Comparison of ENCODE assay signal across 1 cellular context in genomic region chr3:23202921-23203650, GRCh38.
TF ChIP-seq lines count a peak whose summit lies in the region.

Gene UBE2E2, plus strand, starts transcription at chr3:23203327.

TF ChIP-seq in K562, 482 proteins besides CTCF, POLR2A, EP300 and RAD21 (continued from another document and continues in another):
- TF ChIP-seq NUFIP1 (IDR thresholded peaks at IDR 0.05; ENCODE audit: partially characterized antibody) (no peak), ZKSCAN8 (CRISPR knock-in tag; IDR thresholded peaks at IDR 0.05) (no peak), HINFP (tag; conservative IDR thresholded peaks at IDR 0.05; ENCODE audit: low read depth) (no peak), CREB3L1 (IDR thresholded peaks at IDR 0.05; ENCODE audit: borderline replicate concordance, low read depth) (0 out of 2 replicates have a peak, but pooled peaks have one; percentile 26), ZNF699 (CRISPR knock-in tag; IDR thresholded peaks at IDR 0.05; ENCODE audit: insufficient replicate concordance) (no peak), ZC3H4 (CRISPR knock-in tag; IDR thresholded peaks at IDR 0.05; ENCODE audit: borderline replicate concordance) (no peak), CHD7 (IDR thresholded peaks at IDR 0.05; ENCODE audit: low read depth, low read length) (no peak), BDP1 (IDR thresholded peaks at IDR 0.05; ENCODE audit: insufficient read depth, insufficient read length) (no peak), ZFPM2 (CRISPR knock-in tag; IDR thresholded peaks at IDR 0.05) (no peak), NCOR1 (IDR thresholded peaks at IDR 0.05) (no peak), ZNF23 (CRISPR knock-in tag; IDR thresholded peaks at IDR 0.05) (no peak), NONO (IDR thresholded peaks at IDR 0.05; ENCODE audit: low read depth in 2 of 2, low read length in 1 of 2) (peak in 1 of 2 experiments; percentile 67; a peak in 1 of 4 replicates), ETS2 (tag; IDR thresholded peaks at IDR 0.05; ENCODE audit: borderline replicate concordance, poor library complexity, severe bottlenecking) (no peak), HMBOX1 (IDR thresholded peaks at IDR 0.05) (no peak), NFIC (IDR thresholded peaks at IDR 0.05) (peak; percentile 32; the same call in 1 of the 2 replicates), MXI1 (IDR thresholded peaks at IDR 0.05; ENCODE audit: low read depth, low read length) (no peak), BRF1 (IDR thresholded peaks at IDR 0.05; ENCODE audit: borderline replicate concordance, extremely low read depth, insufficient read length) (no peak), ZNF280A (IDR thresholded peaks at IDR 0.05; ENCODE audit: low read depth, partially characterized antibody) (no peak), ZNF830 (CRISPR knock-in tag; IDR thresholded peaks at IDR 0.05) (no peak), POLR2B (IDR thresholded peaks at IDR 0.05; ENCODE audit: low read depth, partially characterized antibody) (no peak), SREBF2 (CRISPR knock-in tag; IDR thresholded peaks at IDR 0.05) (no peak), CTCFL (IDR thresholded peaks at IDR 0.05; ENCODE audit: borderline replicate concordance, insufficient read depth, low read depth, low read length, poor library complexity, severe bottlenecking) (no peak), SNRNP70 (optimal IDR thresholded peaks at IDR 0.05; ENCODE audit: low read depth, low read length) (no peak), GMEB1 (CRISPR knock-in tag; IDR thresholded peaks at IDR 0.05) (peak; percentile 42; the same call in 1 of the 2 replicates), ZNF165 (CRISPR knock-in tag; IDR thresholded peaks at IDR 0.05; ENCODE audit: borderline replicate concordance) (no peak), PHF21A (IDR thresholded peaks at IDR 0.05; ENCODE audit: borderline replicate concordance, low read depth) (no peak), HOXB6 (CRISPR knock-in tag; IDR thresholded peaks at IDR 0.05; ENCODE audit: borderline replicate concordance) (no peak), KLF10 (CRISPR knock-in tag; IDR thresholded peaks at IDR 0.05) (no peak), MTA3 (IDR thresholded peaks at IDR 0.05; ENCODE audit: borderline replicate concordance) (peak; percentile 26; the same call in 1 of the 2 replicates), ZNF766 (CRISPR knock-in tag; conservative IDR thresholded peaks at IDR 0.05) (peak; percentile 88), YY1 (IDR thresholded peaks at IDR 0.05; ENCODE audit: borderline replicate concordance in 1 of 3, control insufficient read depth in 1 of 3, extremely low read depth in 1 of 3, insufficient read depth in 3 of 3, insufficient read length in 1 of 3, insufficient replicate concordance in 2 of 3, low read depth in 1 of 3, low read length in 2 of 3) (peak in 2 of 3 experiments; percentile 64 to 79), TRIM24 (IDR thresholded peaks at IDR 0.05) (0 out of 4 replicates have a peak, but pooled peaks of 1 of the 2 experiments have one; percentile 26), ZKSCAN3 (CRISPR knock-in tag; IDR thresholded peaks at IDR 0.05) (no peak), IRF2 (CRISPR knock-in tag; IDR thresholded peaks at IDR 0.05) (no peak), DPF2 (IDR thresholded peaks at IDR 0.05) (no peak), CXXC5 (CRISPR knock-in tag; IDR thresholded peaks at IDR 0.05) (peak; percentile 80), ZC3H11A (IDR thresholded peaks at IDR 0.05; ENCODE audit: low read depth, low read length) (no peak), MAZ (CRISPR knock-in tag; conservative IDR thresholded peaks at IDR 0.05 in 1 of 2, IDR thresholded peaks at IDR 0.05 in 1 of 2) (peak in 1 of 2 experiments; percentile 31; a peak in 1 of 4 replicates), ZNF12 (CRISPR knock-in tag; IDR thresholded peaks at IDR 0.05) (no peak), ZNF384 (IDR thresholded peaks at IDR 0.05; ENCODE audit: low read depth, low read length) (no peak), POLR2G (IDR thresholded peaks at IDR 0.05; ENCODE audit: low read depth, low read length) (peak; percentile 75)
